ENCODE assay signal across 6 cellular contexts in the genomic region with DNA sequence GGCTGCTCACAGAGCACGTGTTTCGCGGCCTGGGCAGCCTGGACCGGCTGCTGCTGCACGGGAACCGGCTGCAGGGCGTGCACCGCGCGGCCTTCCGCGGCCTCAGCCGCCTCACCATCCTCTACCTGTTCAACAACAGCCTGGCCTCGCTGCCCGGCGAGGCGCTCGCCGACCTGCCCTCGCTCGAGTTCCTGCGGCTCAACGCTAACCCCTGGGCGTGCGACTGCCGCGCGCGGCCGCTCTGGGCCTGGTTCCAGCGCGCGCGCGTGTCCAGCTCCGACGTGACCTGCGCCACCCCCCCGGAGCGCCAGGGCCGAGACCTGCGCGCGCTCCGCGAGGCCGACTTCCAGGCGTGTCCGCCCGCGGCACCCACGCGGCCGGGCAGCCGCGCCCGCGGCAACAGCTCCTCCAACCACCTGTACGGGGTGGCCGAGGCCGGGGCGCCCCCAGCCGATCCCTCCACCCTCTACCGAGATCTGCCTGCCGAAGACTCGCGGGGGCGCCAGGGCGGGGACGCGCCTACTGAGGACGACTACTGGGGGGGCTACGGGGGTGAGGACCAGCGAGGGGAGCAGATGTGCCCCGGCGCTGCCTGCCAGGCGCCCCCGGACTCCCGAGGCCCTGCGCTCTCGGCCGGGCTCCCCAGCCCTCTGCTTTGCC. TPM values are rescaled to one million over a fixed set of nuclear protein-coding genes. Genes with fewer than 3 reads are reported as not detected.
A peak's percentile ranks its signal among the peaks of the same experiment; 100 is the strongest.
DNase-seq lines count a peak whose midpoint lies in the region; ATAC-seq and TF ChIP-seq lines count a peak whose summit lies in the region.

No MANE protein-coding gene starts in this region.

- H3K27ac ChIP-seq in IMR-90 (ENCODE audit: insufficient read depth, low read length) = no peak overlapping the region

- H4K20me1 ChIP-seq in IMR-90 (ENCODE audit: insufficient read depth, low read length) = no peaks in the 10 kb centered on the region; the same call in 1 of the 2 replicates

- DNase-seq in IMR-90 (no peak), retinal pigment epithelial cell (ENCODE audit: low read depth) (no peak), kidney glomerular epithelial cell (lab: John Stamatoyannopoulos, UW) (no peak)
- DNase-seq in effector CD8-positive, alpha-beta T cell (lab: John Stamatoyannopoulos, UW) = peak; percentile 15
- no peak for DNase-seq in effector CD4-positive, alpha-beta T cell

- POLR2A ChIA-PET in IMR-90 (lab: Charles Lee; ENCODE audit: unreplicated experiment) = no interaction called here

- H2AK5ac ChIP-seq in IMR-90 (ENCODE audit: low read depth, low read length) = no peak overlapping the region

- peak overlapping the region; percentile 54 for H3K4me2 ChIP-seq in IMR-90 (ENCODE audit: low read depth, low read length)

- no peaks in the 10 kb centered on the region for H3K9me3 ChIP-seq in IMR-90 (ENCODE audit: control insufficient read depth, insufficient read depth, low read length)

- intact Hi-C loops in IMR-90 (cut with micrococcal nuclease) = no loop called here

- no peak overlapping the region for H4K5ac ChIP-seq in IMR-90 (ENCODE audit: low read depth, low read length)

- no peaks in the 10 kb centered on the region for H3K4me1 ChIP-seq in IMR-90 (ENCODE audit: control insufficient read depth, insufficient read depth, low read length)

- peak overlapping the region; percentile 30 for H2AK9ac ChIP-seq in IMR-90 (replicated peaks; ENCODE audit: low read depth, low read length, poor library complexity)

- 6% methylated on average over 35 of the region's 82 CpGs; no CpG with 5 or more reads in 1 of the 2 experiments for WGBS in IMR-90 (ENCODE audit: extremely low coverage in 2 of 2, insufficient read length in 1 of 2), 2 experiments

- peak overlapping the region; percentile 84 for H2AFZ ChIP-seq in IMR-90 (replicated peaks; ENCODE audit: low read length, poor library complexity)

- H2BK20ac ChIP-seq in IMR-90 (ENCODE audit: low read depth, low read length) = no peak overlapping the region

- no TSS peak for BruUV-seq in IMR-90 (replicated peaks; lab: Mats Ljungman, UMichigan)

- H2BK120ac ChIP-seq in IMR-90 (ENCODE audit: low read depth, low read length) = no peak overlapping the region

- no peak for TF ChIP-seq POLR2A in IMR-90 (IDR thresholded peaks at IDR 0.05; ENCODE audit: low read depth, low read length)

- no peak overlapping the region for H2BK5ac ChIP-seq in IMR-90 (ENCODE audit: low read depth, low read length, poor library complexity, severe bottlenecking)

- no peak overlapping the region for H3K14ac ChIP-seq in IMR-90 (replicated peaks; ENCODE audit: low read depth, low read length)

- no peak overlapping the region for H4K91ac ChIP-seq in IMR-90 (ENCODE audit: insufficient read depth, low read depth, low read length)

- H3K23ac ChIP-seq in IMR-90 (ENCODE audit: low read depth, low read length) = no peak overlapping the region

- H3K56ac ChIP-seq in IMR-90 (ENCODE audit: extremely low read depth, insufficient read depth, low read length) = no peak overlapping the region

- no peak overlapping the region for H2BK15ac ChIP-seq in IMR-90 (ENCODE audit: low read depth, low read length)

- H3K4me3 ChIP-seq in IMR-90 (ENCODE audit: insufficient read depth, low read depth, low read length) (peak overlapping the region; percentile 30), retinal pigment epithelial cell (ENCODE audit: low read length) (peak overlapping the region; percentile 12)

- no peak for TF ChIP-seq RAD21 in IMR-90 (IDR thresholded peaks at IDR 0.05; ENCODE audit: low read length)

- H3K9ac ChIP-seq in IMR-90 (ENCODE audit: low read depth, low read length) = no peak overlapping the region

- no peak for TF ChIP-seq CTCF in IMR-90 (conservative IDR thresholded peaks at IDR 0.05; ENCODE audit: low read depth, low read length)
- no peak for TF ChIP-seq CTCF in retinal pigment epithelial cell (conservative IDR thresholded peaks at IDR 0.05; ENCODE audit: low read depth, low read length)

- peak; percentile 41 for ATAC-seq in GM19397 (IDR thresholded peaks at IDR 0.05; ENCODE audit: unreplicated experiment)
- ATAC-seq in IMR-90 (ENCODE audit: low read depth) = peak; percentile 33

- no peak overlapping the region for H3K18ac ChIP-seq in IMR-90 (ENCODE audit: low read depth, low read length)

- no peaks in the 10 kb centered on the region for H3K36me3 ChIP-seq in IMR-90 (ENCODE audit: control insufficient read depth, insufficient read depth, low read length)

- no peak overlapping the region for H3K4ac ChIP-seq in IMR-90 (ENCODE audit: low read depth, low read length)

- dilution Hi-C loops in IMR-90 (cut with HindIII; ENCODE audit: low sequenced_read_pairs, unreplicated experiment) = no loop called here

- in situ Hi-C loops in IMR-90 (cut with MboI; ENCODE audit: low sequenced_read_pairs) = loop anchor here (25.0 kb wide), 1 partner anchor 1036 kb away; a partner anchor contains a TSS

- H3K79me1 ChIP-seq in IMR-90 (ENCODE audit: low read depth in 1 of 2, low read length in 2 of 2) = no peaks in the 10 kb centered on the region

- H4K8ac ChIP-seq in IMR-90 (ENCODE audit: low read depth in 2 of 2, low read length in 2 of 2) = no peak overlapping the region

- H3K9me1 ChIP-seq in IMR-90 (ENCODE audit: insufficient read depth, low read length) = no peaks in the 10 kb centered on the region

- CTCF ChIA-PET in IMR-90 (lab: Yijun Ruan, JAX) = interaction anchor here (0.6 to 1.5 kb wide), 4 partner anchors 17 to 168 kb away, joined by 3 to 7 read pairs (median 4); no protein-coding TSS in a partner anchor

- H3K27me3 ChIP-seq in IMR-90 (ENCODE audit: control insufficient read depth, insufficient read depth, low read length) = peaks cover 37% of the 10 kb centered on the region

TF ChIP-seq in IMR-90, 13 proteins besides CTCF, POLR2A, EP300 and RAD21:
- TF ChIP-seq CEBPB (IDR thresholded peaks at IDR 0.05; ENCODE audit: low read depth, low read length) (no peak), NFE2L2 (IDR thresholded peaks at IDR 0.05; ENCODE audit: low read depth, low read length) (no peak), RCOR1 (IDR thresholded peaks at IDR 0.05; ENCODE audit: insufficient replicate concordance, low read length) (no peak), MXI1 (IDR thresholded peaks at IDR 0.05; ENCODE audit: borderline replicate concordance, low read depth, low read length) (no peak), MAFK (IDR thresholded peaks at IDR 0.05; ENCODE audit: low read depth, low read length) (no peak), RFX5 (IDR thresholded peaks at IDR 0.05; ENCODE audit: low read depth, low read length) (no peak), BHLHE40 (IDR thresholded peaks at IDR 0.05; ENCODE audit: low read depth, low read length) (no peak), SMC3 (IDR thresholded peaks at IDR 0.05; ENCODE audit: low read depth, low read length) (no peak), FOS (IDR thresholded peaks at IDR 0.05; ENCODE audit: low read depth, low read length) (no peak), CHD1 (IDR thresholded peaks at IDR 0.05; ENCODE audit: low read depth, low read length) (no peak)
- TF ChIP-seq, protein P1, sequence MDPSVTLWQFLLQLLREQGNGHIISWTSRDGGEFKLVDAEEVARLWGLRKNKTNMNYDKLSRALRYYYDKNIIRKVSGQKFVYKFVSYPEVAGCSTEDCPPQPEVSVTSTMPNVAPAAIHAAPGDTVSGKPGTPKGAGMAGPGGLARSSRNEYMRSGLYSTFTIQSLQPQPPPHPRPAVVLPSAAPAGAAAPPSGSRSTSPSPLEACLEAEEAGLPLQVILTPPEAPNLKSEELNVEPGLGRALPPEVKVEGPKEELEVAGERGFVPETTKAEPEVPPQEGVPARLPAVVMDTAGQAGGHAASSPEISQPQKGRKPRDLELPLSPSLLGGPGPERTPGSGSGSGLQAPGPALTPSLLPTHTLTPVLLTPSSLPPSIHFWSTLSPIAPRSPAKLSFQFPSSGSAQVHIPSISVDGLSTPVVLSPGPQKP (IDR thresholded peaks at IDR 0.05; ENCODE audit: borderline replicate concordance, low read depth, low read length) = no peak
- TF ChIP-seq, protein P2, sequence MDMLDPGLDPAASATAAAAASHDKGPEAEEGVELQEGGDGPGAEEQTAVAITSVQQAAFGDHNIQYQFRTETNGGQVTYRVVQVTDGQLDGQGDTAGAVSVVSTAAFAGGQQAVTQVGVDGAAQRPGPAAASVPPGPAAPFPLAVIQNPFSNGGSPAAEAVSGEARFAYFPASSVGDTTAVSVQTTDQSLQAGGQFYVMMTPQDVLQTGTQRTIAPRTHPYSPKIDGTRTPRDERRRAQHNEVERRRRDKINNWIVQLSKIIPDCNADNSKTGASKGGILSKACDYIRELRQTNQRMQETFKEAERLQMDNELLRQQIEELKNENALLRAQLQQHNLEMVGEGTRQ (IDR thresholded peaks at IDR 0.05; ENCODE audit: low read depth, low read length) = no peak
TF ChIP-seq in IMR-90: peak in this region for 0.

RNA-seq across cellular contexts. Expression of a gene that starts 16.0 kb away (rescaled TPM):
- total RNA-seq in IMR-90 (2012; rRNA removed) = not detected in 2 replicates
- polyA plus RNA-seq in IMR-90 (2012; rRNA removed) = 0.83 and 1.5 TPM in 2 replicates
- polyA plus RNA-seq in IMR-90 (2012; cell fraction: cytosol; rRNA removed) = 1.2 and 2.7 TPM in 2 replicates
- 0.52 and 0.96 TPM in 2 replicates for polyA plus RNA-seq in IMR-90 (2012; cell fraction: nucleus; rRNA removed; ENCODE audit: low replicate concordance)

RNA-seq across cellular contexts. Expression of a gene that starts 39.1 kb away (rescaled TPM):
- total RNA-seq in IMR-90 (2012; rRNA removed) = 8.6 and 10.0 TPM in 2 replicates
- polyA plus RNA-seq in IMR-90 (2012; rRNA removed) = 15.9 and 17.0 TPM in 2 replicates
- 8.6 and 18.4 TPM in 2 replicates for polyA plus RNA-seq in IMR-90 (2012; cell fraction: cytosol; rRNA removed)
- 34.7 and 55.4 TPM in 2 replicates for polyA plus RNA-seq in IMR-90 (2012; cell fraction: nucleus; rRNA removed; ENCODE audit: low replicate concordance)

RNA-seq across cellular contexts. Expression of a gene that starts 49.4 kb away (rescaled TPM):
- total RNA-seq in IMR-90 (2012; rRNA removed) = 10.6 and 12.7 TPM in 2 replicates
- 21.1 and 22.0 TPM in 2 replicates for polyA plus RNA-seq in IMR-90 (2012; rRNA removed)
- polyA plus RNA-seq in IMR-90 (2012; cell fraction: cytosol; rRNA removed) = 10.0 and 16.3 TPM in 2 replicates
- 19.7 and 20.5 TPM in 2 replicates for polyA plus RNA-seq in IMR-90 (2012; cell fraction: nucleus; rRNA removed; ENCODE audit: low replicate concordance)

RNA-seq across cellular contexts. Expression of a gene that starts 54.2 kb away (rescaled TPM):
- 70.0 and 96.8 TPM in 2 replicates for total RNA-seq in IMR-90 (2012; rRNA removed)
- polyA plus RNA-seq in IMR-90 (2012; rRNA removed) = 135 and 148 TPM in 2 replicates
- polyA plus RNA-seq in IMR-90 (2012; cell fraction: cytosol; rRNA removed) = 102 and 363 TPM in 2 replicates
- polyA plus RNA-seq in IMR-90 (2012; cell fraction: nucleus; rRNA removed; ENCODE audit: low replicate concordance) = 26.0 and 35.1 TPM in 2 replicates
